Comparison of ENCODE assay signal across 18 cellular contexts in genomic region chr4:184434021-184434420, GRCh38. TPM values are rescaled to one million over a fixed set of nuclear protein-coding genes. Genes with fewer than 3 reads are reported as not detected.
A peak's percentile ranks its signal among the peaks of the same experiment; 100 is the strongest.
DNase-seq lines count a peak whose midpoint lies in the region; ATAC-seq, FAIRE-seq and TF ChIP-seq lines count a peak whose summit lies in the region.
"Had no signal": no experiment of that assay in that cellular context is flagged by ENCODE, and none has a peak within 500 bp of the region (broad histone marks: within the 10 kb centered on the region; RNA-seq: fewer than 3 reads in every experiment).

No MANE protein-coding gene starts in this region.

- CTCF ChIA-PET in CD8-positive, alpha-beta T cell (lab: Charles Lee): interaction anchor here (2.0 kb wide), 1 partner anchor 17 kb away, joined by 6 read pairs; no protein-coding TSS in a partner anchor

- no peak for TF ChIP-seq CTCF in CD8-positive, alpha-beta T cell (IDR thresholded peaks at IDR 0.05)
- no peak for TF ChIP-seq CTCF in right lobe of liver (IDR thresholded peaks at IDR 0.05)
- no peak for TF ChIP-seq CTCF in neutrophil (IDR thresholded peaks at IDR 0.05)

- no peak for FAIRE-seq in frontal cortex (lab: Jason Lieb, UNC)
- FAIRE-seq: D721Med, GM12892, GM18507 had no signal

- H3K4me3 ChIP-seq in CD8-positive, alpha-beta T cell (ENCODE audit: low read depth, low read length): no peak overlapping the region
- H3K4me3 ChIP-seq in right lobe of liver: no peak overlapping the region
- no peak overlapping the region for H3K4me3 ChIP-seq in neutrophil (ENCODE audit: low read depth in 1 of 2, low read length in 1 of 2)
- H3K4me3 ChIP-seq: BLaER1 treated with 17β-estradiol and CSF1 and Interleukin-3, amounts not matched to agents 10 nM and 100 nM; GM23248; HAP-1 had no signal

- 76% methylated on average over 9 of the region's 13 CpGs for WGBS in right lobe of liver (ENCODE audit: insufficient coverage, low coverage, low lambda C conversion rate, missing lambda C conversion rate)

- H3K27me3 Mint-ChIP-seq in activated naive CD8-positive, alpha-beta T cell: no peaks in the 10 kb centered on the region
- H3K27me3 Mint-ChIP-seq in activated naive CD8-positive, alpha-beta T cell treated with anti-CD3 and anti-CD28 coated beads for 36 hours: no peaks in the 10 kb centered on the region
- H3K27me3 Mint-ChIP-seq in CD8-positive, alpha-beta T cell (ENCODE audit: low read depth): no peaks in the 10 kb centered on the region
- H3K27me3 Mint-ChIP-seq: B cell had no signal

- TF ChIP-seq POLR2A in right lobe of liver (IDR thresholded peaks at IDR 0.05): no peak

- H3K9me3 ChIP-seq in CD8-positive, alpha-beta T cell (ENCODE audit: low read length): no peaks in the 10 kb centered on the region
- H3K9me3 ChIP-seq in right lobe of liver: no peaks in the 10 kb centered on the region
- H3K9me3 ChIP-seq in neutrophil: no peaks in the 10 kb centered on the region
- H3K9me3 ChIP-seq: BLaER1 treated with 17β-estradiol and CSF1 and Interleukin-3, amounts not matched to agents 10 nM and 100 nM; Caco-2; HAP-1 had no signal

- intact Hi-C loops in CD8-positive, alpha-beta T cell (cut with DNase I, micrococcal nuclease): no loop called here
- intact Hi-C loops in right lobe of liver (cut with DNase I): no loop called here

- ATAC-seq in CD8-positive, alpha-beta T cell: no peak
- ATAC-seq in right lobe of liver: no peak

- no peaks in the 10 kb centered on the region for H3K27me3 ChIP-seq in CD8-positive, alpha-beta T cell (ENCODE audit: insufficient read depth, low read length)
- no peaks in the 10 kb centered on the region for H3K27me3 ChIP-seq in right lobe of liver
- H3K27me3 ChIP-seq in neutrophil: no peaks in the 10 kb centered on the region
- H3K27me3 ChIP-seq: BLaER1 treated with 17β-estradiol and CSF1 and Interleukin-3, amounts not matched to agents 10 nM and 100 nM had no signal

- peaks cover 4% of the 10 kb centered on the region for H3K36me3 Mint-ChIP-seq in activated naive CD8-positive, alpha-beta T cell
- peaks cover 13% of the 10 kb centered on the region for H3K36me3 Mint-ChIP-seq in activated naive CD8-positive, alpha-beta T cell treated with anti-CD3 and anti-CD28 coated beads for 36 hours
- H3K36me3 Mint-ChIP-seq in CD8-positive, alpha-beta T cell: peaks cover 40% of the 10 kb centered on the region

- POLR2A ChIA-PET in CD8-positive, alpha-beta T cell (lab: Charles Lee): no interaction called here

- peak overlapping the region; percentile 76 for H3K27ac Mint-ChIP-seq in activated naive CD8-positive, alpha-beta T cell
- H3K27ac Mint-ChIP-seq in activated naive CD8-positive, alpha-beta T cell treated with anti-CD3 and anti-CD28 coated beads for 36 hours: no peak overlapping the region
- H3K27ac Mint-ChIP-seq in CD8-positive, alpha-beta T cell: peak overlapping the region; percentile 55

- H3K4me1 Mint-ChIP-seq in activated naive CD8-positive, alpha-beta T cell (ENCODE audit: low read depth): peaks cover 75% of the 10 kb centered on the region
- peaks cover 52% of the 10 kb centered on the region for H3K4me1 Mint-ChIP-seq in activated naive CD8-positive, alpha-beta T cell treated with anti-CD3 and anti-CD28 coated beads for 36 hours
- peaks cover 80% of the 10 kb centered on the region for H3K4me1 Mint-ChIP-seq in CD8-positive, alpha-beta T cell (ENCODE audit: low read depth)

- H3K9me3 Mint-ChIP-seq in activated naive CD8-positive, alpha-beta T cell (ENCODE audit: low read depth): no peaks in the 10 kb centered on the region
- no peaks in the 10 kb centered on the region for H3K9me3 Mint-ChIP-seq in activated naive CD8-positive, alpha-beta T cell treated with anti-CD3 and anti-CD28 coated beads for 36 hours
- no peaks in the 10 kb centered on the region for H3K9me3 Mint-ChIP-seq in CD8-positive, alpha-beta T cell

- no peak overlapping the region for H3K4me3 Mint-ChIP-seq in activated naive CD8-positive, alpha-beta T cell
- no peak overlapping the region for H3K4me3 Mint-ChIP-seq in activated naive CD8-positive, alpha-beta T cell treated with anti-CD3 and anti-CD28 coated beads for 36 hours
- no peak overlapping the region for H3K4me3 Mint-ChIP-seq in CD8-positive, alpha-beta T cell
- H3K4me3 Mint-ChIP-seq: B cell had no signal

- peaks cover 39% of the 10 kb centered on the region for H3K4me1 ChIP-seq in CD8-positive, alpha-beta T cell (ENCODE audit: insufficient read depth, low read length)
- H3K4me1 ChIP-seq in right lobe of liver: peaks cover 0 to 34% (median 7%) of the 10 kb centered on the region in 4 donors
- H3K4me1 ChIP-seq in neutrophil (ENCODE audit: control insufficient read depth in 1 of 2, insufficient read depth in 1 of 2, low read depth in 1 of 2, low read length in 1 of 2): peaks cover 48 to 60% of the 10 kb centered on the region in 2 experiments
- H3K4me1 ChIP-seq: Caco-2, HAP-1 had no signal

- DNase-seq in activated naive CD8-positive, alpha-beta T cell treated with anti-CD3 and anti-CD28 coated beads for 36 hours: no peak
- no peak for DNase-seq in CD8-positive, alpha-beta T cell
- DNase-seq in right lobe of liver: no peak
- DNase-seq in frontal cortex (ENCODE audit: low spot score in 2 of 2): no peak
- DNase-seq in ecto neural progenitor cell (ENCODE audit: low spot score): no peak
- DNase-seq: Caco-2, DMS153, DMS79, GDM1, GM23248 had no signal

- H3K27ac ChIP-seq in CD8-positive, alpha-beta T cell (ENCODE audit: low read depth, low read length): no peak overlapping the region
- H3K27ac ChIP-seq in right lobe of liver: peak overlapping the region in 2 of 3 donors; percentile 16 to 22
- H3K27ac ChIP-seq in neutrophil: peak overlapping the region; percentile 71
- H3K27ac ChIP-seq: GM23248 had no signal

- H3K36me3 ChIP-seq in CD8-positive, alpha-beta T cell (ENCODE audit: insufficient read depth, low read length): no peaks in the 10 kb centered on the region
- no peaks in the 10 kb centered on the region for H3K36me3 ChIP-seq in right lobe of liver
- H3K36me3 ChIP-seq in neutrophil: peaks cover 6% of the 10 kb centered on the region
- H3K36me3 ChIP-seq: HAP-1 had no signal

RNA-seq across cellular contexts. Expression of gene IRF2, which starts 40.3 kb away (rescaled TPM):
- 10 to 100 TPM; 49.1 to 61.4 TPM for total RNA-seq in activated naive CD8-positive, alpha-beta T cell treated with anti-CD3 and anti-CD28 coated beads for 36 hours
- total RNA-seq in CD8-positive, alpha-beta T cell: 1 to 10 TPM; 7.9 to 9.3 TPM
- total RNA-seq in right lobe of liver (10 to 100 TPM; 16.9 to 29.0 (median 21.3) TPM), frontal cortex (7.3 TPM)
